1 cellular context compared by ENCODE assay signal in genomic region chr9:16150938-16151650, GRCh38.
TF ChIP-seq lines count a peak whose summit lies in the region.

No MANE protein-coding gene starts in this region.

TF ChIP-seq in SK-N-SH treated with all-trans-retinoic acid at 6 μM for 48 hours, 23 proteins besides CTCF, POLR2A, EP300 and RAD21 (continued from another document):
- TF ChIP-seq OSR1 (CRISPR knock-in tag; IDR thresholded peaks at IDR 0.05): no peak
- no peak for TF ChIP-seq RARB (CRISPR knock-in tag; IDR thresholded peaks at IDR 0.05)
- TF ChIP-seq ZFP30 (CRISPR knock-in tag; IDR thresholded peaks at IDR 0.05): no peak
- no peak for TF ChIP-seq ZC3H10 (CRISPR knock-in tag; IDR thresholded peaks at IDR 0.05)
- TF ChIP-seq, protein P1, sequence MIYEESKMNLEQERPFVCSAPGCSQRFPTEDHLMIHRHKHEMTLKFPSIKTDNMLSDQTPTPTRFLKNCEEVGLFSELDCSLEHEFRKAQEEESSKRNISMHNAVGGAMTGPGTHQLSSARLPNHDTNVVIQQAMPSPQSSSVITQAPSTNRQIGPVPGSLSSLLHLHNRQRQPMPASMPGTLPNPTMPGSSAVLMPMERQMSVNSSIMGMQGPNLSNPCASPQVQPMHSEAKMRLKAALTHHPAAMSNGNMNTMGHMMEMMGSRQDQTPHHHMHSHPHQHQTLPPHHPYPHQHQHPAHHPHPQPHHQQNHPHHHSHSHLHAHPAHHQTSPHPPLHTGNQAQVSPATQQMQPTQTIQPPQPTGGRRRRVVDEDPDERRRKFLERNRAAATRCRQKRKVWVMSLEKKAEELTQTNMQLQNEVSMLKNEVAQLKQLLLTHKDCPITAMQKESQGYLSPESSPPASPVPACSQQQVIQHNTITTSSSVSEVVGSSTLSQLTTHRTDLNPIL (CRISPR knock-in tag; IDR thresholded peaks at IDR 0.05; ENCODE audit: low read depth): no peak
- no peak for TF ChIP-seq CSRNP3 (CRISPR knock-in tag; IDR thresholded peaks at IDR 0.05)
- no peak for TF ChIP-seq POU6F1 (CRISPR knock-in tag; IDR thresholded peaks at IDR 0.05; ENCODE audit: borderline replicate concordance, low read depth)
- no peak for TF ChIP-seq ZNF8 (CRISPR knock-in tag; IDR thresholded peaks at IDR 0.05)
- TF ChIP-seq SNAI2 (CRISPR knock-in tag; IDR thresholded peaks at IDR 0.05): no peak
